In the genomic region with DNA sequence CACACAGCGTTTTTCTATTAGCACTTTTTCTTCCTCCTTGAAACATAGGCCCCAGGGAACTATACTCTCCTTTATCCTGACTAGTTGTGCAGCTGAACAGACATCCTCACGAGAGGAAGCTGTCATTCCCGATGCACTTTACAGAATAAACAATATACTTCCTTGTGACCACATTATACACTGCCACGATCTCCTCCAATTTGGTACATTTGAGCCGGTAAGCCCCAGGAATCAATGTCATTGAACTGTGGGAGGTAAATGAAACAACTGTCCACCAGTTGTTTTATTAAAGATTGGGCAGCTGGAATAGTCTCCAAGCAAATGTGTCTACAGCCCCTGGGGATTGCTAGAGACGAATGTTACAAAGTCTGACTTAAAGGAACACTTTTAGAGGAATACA, we compare ENCODE assay signal across 15 cellular contexts.
"Had no signal": no experiment of that assay in that cellular context is flagged by ENCODE, and none has a peak within 500 bp of the region (broad histone marks: within the 10 kb centered on the region; RNA-seq: fewer than 3 reads in every experiment).

No MANE protein-coding gene starts in this region.

- ATAC-seq: activated CD8-positive, alpha-beta T cell treated with anti-CD3 and anti-CD28 coated beads for 36 hours; foreskin keratinocyte; left ventricle myocardium superior had no signal

- H3K9me3 ChIP-seq: thyroid gland had no signal

- H3K27ac ChIP-seq: foreskin keratinocyte, spleen, thyroid gland, WERI-Rb-1 had no signal

- H3K4me1 ChIP-seq: foreskin keratinocyte, spleen, thyroid gland had no signal

- DNase-seq: activated CD4-positive, alpha-beta T cell treated with anti-CD3 and anti-CD28 coated beads, Interleukin-2, amount 10 ng/mL, durations not matched to agents 7 days and 5 days; activated CD4-positive, CD25-positive, alpha-beta regulatory T cell treated with anti-CD3 and anti-CD28 coated beads, Interleukin-2, amount 50 U/mL, for 72 hours; activated CD8-positive, alpha-beta T cell treated with anti-CD3 and anti-CD28 coated beads for 36 hours; activated gamma-delta T cell; aorta; effector CD8-positive, alpha-beta T cell; foreskin keratinocyte; left ventricle myocardium superior; occipital lobe; spleen; stimulated activated CD4-positive, alpha-beta T cell treated with anti-CD3 and anti-CD28 coated beads, Interleukin-4, amount 100 ng/mL, for 1 hour; stimulated activated naive CD4-positive, alpha-beta T cell treated with Interleukin-2 at 50 U/mL for 16 hours; T-helper 1 cell; thyroid gland; WERI-Rb-1 had no signal

- H3K36me3 ChIP-seq: spleen, thyroid gland, WERI-Rb-1 had no signal

- H3K27me3 ChIP-seq: foreskin keratinocyte, spleen, thyroid gland had no signal

- H3K4me3 ChIP-seq: spleen, thyroid gland had no signal
